ENCODE assay signal across 12 cellular contexts in genomic region chr12:85834378-85834777, GRCh38. TPM values are rescaled to one million over a fixed set of nuclear protein-coding genes. Genes with fewer than 3 reads are reported as not detected.
DNase-seq lines count a peak whose midpoint lies in the region; ATAC-seq and TF ChIP-seq lines count a peak whose summit lies in the region.
"Had no signal": no experiment of that assay in that cellular context is flagged by ENCODE, and none has a peak within 500 bp of the region (broad histone marks: within the 10 kb centered on the region; RNA-seq: fewer than 3 reads in every experiment).

No MANE protein-coding gene starts in this region.

- no peaks in the 10 kb centered on the region for H3K27me3 ChIP-seq in mammary epithelial cell (ENCODE audit: insufficient read depth, low read length)
- H3K27me3 ChIP-seq in thyroid gland: no peaks in the 10 kb centered on the region

- H3K9ac ChIP-seq in mammary epithelial cell (ENCODE audit: insufficient read depth, low read length): peak overlapping the region; percentile 62

- TF ChIP-seq CTCF in mammary epithelial cell (conservative IDR thresholded peaks at IDR 0.05 in 1 of 2, IDR thresholded peaks at IDR 0.05 in 1 of 2; ENCODE audit: extremely low read depth in 1 of 2, insufficient read depth in 1 of 2, low read depth in 1 of 2, low read length in 2 of 2) (no peak), thyroid gland (IDR thresholded peaks at IDR 0.05) (no peak)

- H3K36me3 ChIP-seq in mammary epithelial cell (ENCODE audit: insufficient read depth, low read length) (no peaks in the 10 kb centered on the region), thyroid gland (no peaks in the 10 kb centered on the region)

- H3K4me1 ChIP-seq in mammary epithelial cell (ENCODE audit: insufficient read depth, low read length): peaks cover 30% of the 10 kb centered on the region
- H3K4me1 ChIP-seq in thyroid gland: peaks cover 20 to 21% of the 10 kb centered on the region in 2 donors

- dilution Hi-C loops in mammary epithelial cell (cut with HindIII; ENCODE audit: low sequenced_read_pairs): no loop called here

- intact Hi-C loops in mammary epithelial cell (cut with micrococcal nuclease): loop anchor here (2.0 kb wide), 1 partner anchor 80 kb away; no protein-coding TSS in a partner anchor
- intact Hi-C loops in thyroid gland (cut with DNase I): no loop called here
- intact Hi-C loops in posterior cingulate gyrus (cut with DNase I): no loop called here

- ATAC-seq in stimulated activated naive CD8-positive, alpha-beta T cell treated with anti-CD3 and anti-CD28 coated beads, Interleukin-15, Interleukin-2, amounts not matched to agents 100 U/mL and 50 U/mL, for 24 hours: no peak
- ATAC-seq: CD8-positive, alpha-beta T cell; SK-N-SH treated with all-trans-retinoic acid at 6 μM for 48 hours had no signal

- WGBS in mammary epithelial cell (ENCODE audit: low coverage, missing lambda C conversion rate): 5% methylated on average over 2 of the region's 2 CpGs
- WGBS in thyroid gland, 2 donors: 34 to 39% methylated on average over 2 of the region's 2 CpGs

- H3K79me2 ChIP-seq in mammary epithelial cell (ENCODE audit: insufficient read depth, low read length): peaks cover 53% of the 10 kb centered on the region

- no peak overlapping the region for H2AFZ ChIP-seq in mammary epithelial cell (ENCODE audit: low read depth, low read length)

- no TSS peak for BruUV-seq in mammary epithelial cell (replicated peaks; lab: Mats Ljungman, UMichigan)

- peak overlapping the region; percentile 92 for H3K4me2 ChIP-seq in mammary epithelial cell (ENCODE audit: insufficient read depth, low read depth, low read length)

- TF ChIP-seq POLR2A in thyroid gland (IDR thresholded peaks at IDR 0.05): no peak

- H3K9me3 ChIP-seq in mammary epithelial cell (replicated peaks; ENCODE audit: insufficient read depth, low read length): no peaks in the 10 kb centered on the region
- H3K9me3 ChIP-seq in thyroid gland: no peaks in the 10 kb centered on the region

- H3K27ac ChIP-seq in mammary epithelial cell (ENCODE audit: insufficient read depth, low read depth, low read length): peak overlapping the region; percentile 93
- peak overlapping the region in 2 of 3 donors; percentile 58 to 89 for H3K27ac ChIP-seq in thyroid gland
- H3K27ac ChIP-seq: VCaP had no signal

- no peaks in the 10 kb centered on the region for H4K20me1 ChIP-seq in mammary epithelial cell (ENCODE audit: insufficient read depth, low read length)

- in situ Hi-C loops in mammary epithelial cell (cut with MboI; ENCODE audit: low sequenced_read_pairs in 2 of 2): no loop called here

- peak; percentile 8 for DNase-seq in NCI-H460 (ENCODE audit: extremely low read depth, low read depth)
- DNase-seq in mammary epithelial cell: peak; percentile 20
- DNase-seq in left kidney (ENCODE audit: low read depth, low spot score): peak; percentile 73
- no peak for DNase-seq in thyroid gland
- DNase-seq in stimulated activated naive CD8-positive, alpha-beta T cell treated with anti-CD3 and anti-CD28 coated beads, Interleukin-15, Interleukin-2, amounts not matched to agents 100 U/mL and 50 U/mL, for 24 hours: no peak
- no peak for DNase-seq in posterior cingulate gyrus
- no peak for DNase-seq in stimulated activated CD4-positive, alpha-beta T cell treated with anti-CD3 and anti-CD28 coated beads, Interleukin-4, amount 100 ng/mL, for 4 hours
- DNase-seq: activated CD8-positive, alpha-beta memory T cell treated with anti-CD3 and anti-CD28 coated beads, Interleukin-2, amount 50 U/mL, for 48 hours; CD8-positive, alpha-beta T cell; NCI-H1694 had no signal

- H3K4me3 ChIP-seq in mammary epithelial cell (replicated peaks in 1 of 3; ENCODE audit: insufficient read depth in 1 of 3, low read depth in 2 of 3, low read length in 3 of 3): peak overlapping the region; percentile 49 to 83 (median 69)
- H3K4me3 ChIP-seq in thyroid gland (replicated peaks in 1 of 3): peak overlapping the region in 1 of 3 donors; percentile 34

- CTCF ChIA-PET in mammary epithelial cell (lab: Charles Lee; ENCODE audit: low non-redundant PET): no interaction called here

RNA-seq across cellular contexts. Expression of gene RASSF9, which starts 1.8 kb away (rescaled TPM):
- 0.07 and 0.14 TPM in 2 replicates for total RNA-seq in NCI-H460 (2014; rRNA removed; shearing (Covaris generic))
- polyA plus RNA-seq in NCI-H460 (2014; cell fraction: nucleus; rRNA removed): 0.04 TPM in 1 of 2 replicates, not detected in the other
- total RNA-seq in mammary epithelial cell: 10 to 100 TPM in 1 of 2 donors, 1 to 10 TPM in 1; 7.1 to 13.5 TPM
- 2.6 TPM for polyA plus RNA-seq in mammary epithelial cell
- polyA minus RNA-seq in mammary epithelial cell: 6.0 TPM
- 10 to 100 TPM in 2 of 4 donors, 1 to 10 TPM in 2; 8.1 to 11.8 (median 9.7) TPM for total RNA-seq in thyroid gland
- total RNA-seq: CD8-positive, alpha-beta T cell had no signal

RNA-seq across cellular contexts. Expression of gene NTS, which starts 39.7 kb away (rescaled TPM):
- total RNA-seq in NCI-H460 (2014; rRNA removed; shearing (Covaris generic)): 0.40 and 0.50 TPM in 2 replicates
- polyA plus RNA-seq in NCI-H460 (2014; cell fraction: nucleus; rRNA removed): 0.26 and 1.0 TPM in 2 replicates
- total RNA-seq in mammary epithelial cell: not detected
- polyA plus RNA-seq in mammary epithelial cell: not detected
- not detected for polyA minus RNA-seq in mammary epithelial cell
- total RNA-seq in thyroid gland: under 1 TPM in 3 of 4 donors, not detected in 1; 0.45 to 0.81 (median 0.63) TPM
- total RNA-seq: CD8-positive, alpha-beta T cell had no signal

Comparison
In these comparisons a context has a peak if more than half of its experiments do, and no peak if none do; other contexts are left out.
1. DNase-seq: peak in NCI-H460 (single experiment), mammary epithelial cell (single experiment) and left kidney (single experiment); none in thyroid gland (0 of 2), stimulated activated naive CD8-positive, alpha-beta T cell treated with anti-CD3 and anti-CD28 coated beads, Interleukin-15, Interleukin-2, amounts not matched to agents 100 U/mL and 50 U/mL, for 24 hours (single experiment), posterior cingulate gyrus (0 of 10) and stimulated activated CD4-positive, alpha-beta T cell treated with anti-CD3 and anti-CD28 coated beads, Interleukin-4, amount 100 ng/mL, for 4 hours (0 of 2).